In the genomic region with DNA sequence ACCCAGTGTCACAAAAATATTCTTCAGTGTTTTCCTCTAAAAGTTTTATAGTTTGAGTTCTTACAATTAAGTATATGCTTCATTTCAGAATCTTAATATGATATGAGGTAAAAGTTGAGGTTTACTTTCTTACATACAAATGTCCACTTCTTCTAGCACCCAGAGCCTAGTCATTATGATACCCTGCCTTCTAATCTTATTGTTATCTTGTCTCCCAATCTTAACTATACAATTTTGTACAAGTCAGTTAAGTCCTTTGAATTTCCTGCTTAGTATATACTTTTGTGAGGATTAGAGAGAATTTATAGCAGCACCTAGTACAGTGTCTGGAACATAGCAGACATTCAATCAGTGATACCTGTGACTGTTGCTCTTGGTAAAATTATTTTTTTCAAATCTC, we compare ENCODE assay signal across 24 cellular contexts. TPM values are rescaled to one million over a fixed set of nuclear protein-coding genes. Genes with fewer than 3 reads are reported as not detected.
DNase-seq lines count a peak whose midpoint lies in the region; ATAC-seq, FAIRE-seq and TF ChIP-seq lines count a peak whose summit lies in the region.
"Had no signal": no experiment of that assay in that cellular context is flagged by ENCODE, and none has a peak within 500 bp of the region (broad histone marks: within the 10 kb centered on the region; RNA-seq: fewer than 3 reads in every experiment).

No MANE protein-coding gene starts in this region.

- TF ChIP-seq POLR2A in GM12892 (IDR thresholded peaks at IDR 0.05; ENCODE audit: low read depth, low read length), result no peak

- peak; percentile 54 for FAIRE-seq in GM12892 (lab: Jason Lieb, UNC)
- FAIRE-seq: A204.1, G401.6, GM18507 had no signal

- ATAC-seq in activated T-cell treated with anti-CD3 and anti-CD28 coated beads, Interleukin-2, amount 50 U/mL, for 72 hours (replicated peaks in 1 of 2), result peak in 1 of 2 donors; percentile 35
- peak; percentile 31 for ATAC-seq in activated T-helper 17 cell treated with anti-CD3 and anti-CD28 coated beads, Interleukin-2, amount 50 U/mL, for 72 hours (replicated peaks)
- ATAC-seq in stimulated activated effector memory CD8-positive, alpha-beta T cell treated with anti-CD3 and anti-CD28 coated beads, Interleukin-12 subunit alpha, Interleukin-12 subunit beta, amount 100 ng/mL, for 72 hours, result peak; percentile 57
- no peak for ATAC-seq in HG02763 (IDR thresholded peaks at IDR 0.05; ENCODE audit: unreplicated experiment)

- H3K9me3 Mint-ChIP-seq in activated T-cell treated with anti-CD3 and anti-CD28 coated beads, Interleukin-2, amount 50 U/mL, for 72 hours, result no peaks in the 10 kb centered on the region
- no peaks in the 10 kb centered on the region for H3K9me3 Mint-ChIP-seq in activated T-helper 17 cell treated with anti-CD3 and anti-CD28 coated beads, Interleukin-2, amount 50 U/mL, for 72 hours
- no peaks in the 10 kb centered on the region for H3K9me3 Mint-ChIP-seq in stimulated activated effector memory CD8-positive, alpha-beta T cell treated with anti-CD3 and anti-CD28 coated beads, Interleukin-12 subunit alpha, Interleukin-12 subunit beta, amount 100 ng/mL, for 72 hours
- H3K9me3 Mint-ChIP-seq: CD4-positive, alpha-beta memory T cell; CD8-positive, alpha-beta memory T cell had no signal

- H3K27ac Mint-ChIP-seq in activated T-cell treated with anti-CD3 and anti-CD28 coated beads, Interleukin-2, amount 50 U/mL, for 72 hours, result peak overlapping the region; percentile 55
- H3K27ac Mint-ChIP-seq in activated T-helper 17 cell treated with anti-CD3 and anti-CD28 coated beads, Interleukin-2, amount 50 U/mL, for 72 hours, result no peak overlapping the region
- H3K27ac Mint-ChIP-seq in stimulated activated effector memory CD8-positive, alpha-beta T cell treated with anti-CD3 and anti-CD28 coated beads, Interleukin-12 subunit alpha, Interleukin-12 subunit beta, amount 100 ng/mL, for 72 hours, result peak overlapping the region; percentile 29
- H3K27ac Mint-ChIP-seq: CD14-positive monocyte; CD4-positive, CD25-positive, alpha-beta regulatory T cell; CD8-positive, alpha-beta memory T cell had no signal

- no peak for DNase-seq in activated T-cell treated with anti-CD3 and anti-CD28 coated beads, Interleukin-2, amount 50 U/mL, for 72 hours
- no peak for DNase-seq in activated T-cell treated with anti-CD3 and anti-CD28 coated beads, Interleukin-2, amount 50 U/mL, for 1 hour
- DNase-seq in GM12892 (ENCODE audit: insufficient read length) (no peak), medulla oblongata (ENCODE audit: extremely low spot score) (no peak), NCI-H1694 treated with DMSO at 0.1 percent for 48 hours (lab: John Stamatoyannopoulos, UW) (no peak)
- no peak for DNase-seq in stimulated activated effector memory CD8-positive, alpha-beta T cell treated with anti-CD3 and anti-CD28 coated beads, Interleukin-12 subunit alpha, Interleukin-12 subunit beta, amount 100 ng/mL, for 72 hours (ENCODE audit: low spot score in 2 of 2)
- DNase-seq: 8988T; ACHN; BE2C; C1 segment of cervical spinal cord; CD4-positive, alpha-beta memory T cell; CD4-positive, CD25-positive, alpha-beta regulatory T cell; CD8-positive, alpha-beta memory T cell; COR-L47; DMS79 treated with DMSO at 0.1 percent for 48 hours; GF-D8 had no signal

- no peak overlapping the region for H3K4me3 Mint-ChIP-seq in activated T-cell treated with anti-CD3 and anti-CD28 coated beads, Interleukin-2, amount 50 U/mL, for 72 hours
- no peak overlapping the region for H3K4me3 Mint-ChIP-seq in activated T-helper 17 cell treated with anti-CD3 and anti-CD28 coated beads, Interleukin-2, amount 50 U/mL, for 72 hours
- H3K4me3 Mint-ChIP-seq in stimulated activated effector memory CD8-positive, alpha-beta T cell treated with anti-CD3 and anti-CD28 coated beads, Interleukin-12 subunit alpha, Interleukin-12 subunit beta, amount 100 ng/mL, for 72 hours, result no peak overlapping the region
- H3K4me3 Mint-ChIP-seq: CD14-positive monocyte; CD4-positive, alpha-beta memory T cell; CD4-positive, CD25-positive, alpha-beta regulatory T cell; CD8-positive, alpha-beta memory T cell had no signal

- peaks cover 8% of the 10 kb centered on the region for H3K4me1 Mint-ChIP-seq in activated T-cell treated with anti-CD3 and anti-CD28 coated beads, Interleukin-2, amount 50 U/mL, for 72 hours (ENCODE audit: low read depth)
- H3K4me1 Mint-ChIP-seq in activated T-helper 17 cell treated with anti-CD3 and anti-CD28 coated beads, Interleukin-2, amount 50 U/mL, for 72 hours, result no peaks in the 10 kb centered on the region
- H3K4me1 Mint-ChIP-seq in stimulated activated effector memory CD8-positive, alpha-beta T cell treated with anti-CD3 and anti-CD28 coated beads, Interleukin-12 subunit alpha, Interleukin-12 subunit beta, amount 100 ng/mL, for 72 hours, result peaks cover 6% of the 10 kb centered on the region
- H3K4me1 Mint-ChIP-seq: CD14-positive monocyte had no signal

- H3K27me3 Mint-ChIP-seq in activated T-cell treated with anti-CD3 and anti-CD28 coated beads, Interleukin-2, amount 50 U/mL, for 72 hours (ENCODE audit: low read depth), result no peaks in the 10 kb centered on the region
- no peaks in the 10 kb centered on the region for H3K27me3 Mint-ChIP-seq in activated T-helper 17 cell treated with anti-CD3 and anti-CD28 coated beads, Interleukin-2, amount 50 U/mL, for 72 hours
- H3K27me3 Mint-ChIP-seq: CD4-positive, alpha-beta memory T cell; CD4-positive, CD25-positive, alpha-beta regulatory T cell; CD8-positive, alpha-beta memory T cell had no signal

- peaks cover 10 to 41% of the 10 kb centered on the region in 2 donors for H3K36me3 Mint-ChIP-seq in activated T-cell treated with anti-CD3 and anti-CD28 coated beads, Interleukin-2, amount 50 U/mL, for 72 hours (ENCODE audit: insufficient read depth in 2 of 2)
- peaks cover 96% of the 10 kb centered on the region for H3K36me3 Mint-ChIP-seq in activated T-helper 17 cell treated with anti-CD3 and anti-CD28 coated beads, Interleukin-2, amount 50 U/mL, for 72 hours (ENCODE audit: low read depth)
- H3K36me3 Mint-ChIP-seq in stimulated activated effector memory CD8-positive, alpha-beta T cell treated with anti-CD3 and anti-CD28 coated beads, Interleukin-12 subunit alpha, Interleukin-12 subunit beta, amount 100 ng/mL, for 72 hours, result peaks cover 91% of the 10 kb centered on the region

RNA-seq across cellular contexts. Expression of a gene that starts 29.3 kb away (rescaled TPM):
- 10 to 100 TPM; 42.1 to 46.1 TPM for total RNA-seq in activated T-cell treated with anti-CD3 and anti-CD28 coated beads, Interleukin-2, amount 50 U/mL, for 72 hours
- polyA plus RNA-seq in GM12892 (2012; ENCODE audit: missing spikeins), result 36.9 TPM
- 10 to 100 TPM; 31.7 to 37.2 TPM for total RNA-seq in activated T-helper 17 cell treated with anti-CD3 and anti-CD28 coated beads, Interleukin-2, amount 50 U/mL, for 72 hours

RNA-seq across cellular contexts. Expression of a gene that starts 42.7 kb away (rescaled TPM):
- 1 to 10 TPM; 1.3 to 2.1 TPM for total RNA-seq in activated T-cell treated with anti-CD3 and anti-CD28 coated beads, Interleukin-2, amount 50 U/mL, for 72 hours
- not detected for polyA plus RNA-seq in GM12892 (2012; ENCODE audit: missing spikeins)
- total RNA-seq in activated T-helper 17 cell treated with anti-CD3 and anti-CD28 coated beads, Interleukin-2, amount 50 U/mL, for 72 hours, result not detected
- total RNA-seq: A673; CD4-positive, alpha-beta memory T cell; CD4-positive, CD25-positive, alpha-beta regulatory T cell had no signal
- polyA plus RNA-seq: AG04450; CD14-positive monocyte; CD4-positive, alpha-beta memory T cell; CD4-positive, CD25-positive, alpha-beta regulatory T cell; CD8-positive, alpha-beta memory T cell had no signal
